In the genomic region with DNA sequence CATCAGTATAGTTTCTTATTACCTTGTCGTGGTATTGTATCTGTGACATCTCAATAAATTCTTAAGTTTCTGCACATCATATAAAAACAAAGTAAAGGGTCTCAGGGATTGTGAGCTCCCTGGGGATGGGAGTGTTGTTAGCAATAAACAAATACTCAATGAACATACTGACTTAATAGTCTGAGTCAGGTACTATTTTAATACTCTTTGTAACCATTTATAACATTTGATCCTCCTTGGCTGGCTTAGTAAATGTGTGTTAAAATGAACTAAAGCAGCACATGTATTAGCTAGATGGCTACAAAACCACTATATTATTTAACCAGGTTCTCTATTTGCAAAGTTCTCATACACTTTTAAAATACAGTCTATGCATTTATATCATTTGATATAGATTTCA, we compare ENCODE assay signal across 8 cellular contexts. TPM values are rescaled to one million over a fixed set of nuclear protein-coding genes. Genes with fewer than 3 reads are reported as not detected.
DNase-seq lines count a peak whose midpoint lies in the region; TF ChIP-seq lines count a peak whose summit lies in the region.

No MANE protein-coding gene starts in this region.

- no peak overlapping the region for H3K27ac Mint-ChIP-seq in activated T-cell treated with anti-CD3 and anti-CD28 coated beads, Interleukin-2, amount 50 U/mL, for 24 hours

- H3K9me3 ChIP-seq in OCI-LY1 (ENCODE audit: low read length) (no peaks in the 10 kb centered on the region), sigmoid colon (no peaks in the 10 kb centered on the region)

- H3K9me2 ChIP-seq in OCI-LY1 (ENCODE audit: low read depth, low read length) = no peaks in the 10 kb centered on the region

- H3K36me3 ChIP-seq in OCI-LY1 (ENCODE audit: insufficient read depth, low read length) = peaks cover 43% of the 10 kb centered on the region
- H3K36me3 ChIP-seq in sigmoid colon = peaks cover 0 to 29% (median 0%) of the 10 kb centered on the region in 4 donors

- H3K4me1 ChIP-seq in OCI-LY1 (ENCODE audit: insufficient read depth, low read length, severe bottlenecking) = peaks cover 38% of the 10 kb centered on the region
- H3K4me1 ChIP-seq in sigmoid colon = peaks cover 0 to 32% (median 26%) of the 10 kb centered on the region in 4 donors

- WGBS in sigmoid colon, 2 donors = 64 to 90% methylated on average over 1 of the region's 1 CpG

- H3K36me3 Mint-ChIP-seq in activated T-cell treated with anti-CD3 and anti-CD28 coated beads, Interleukin-2, amount 50 U/mL, for 24 hours (ENCODE audit: low read depth) = peaks cover 65% of the 10 kb centered on the region

- H3K4me1 Mint-ChIP-seq in activated T-cell treated with anti-CD3 and anti-CD28 coated beads, Interleukin-2, amount 50 U/mL, for 24 hours (ENCODE audit: low read depth) = peaks cover 57% of the 10 kb centered on the region

- no peaks in the 10 kb centered on the region for H3K9me3 Mint-ChIP-seq in activated T-cell treated with anti-CD3 and anti-CD28 coated beads, Interleukin-2, amount 50 U/mL, for 24 hours

- H3K27me3 ChIP-seq in OCI-LY1 (ENCODE audit: insufficient read depth, low read length) (no peaks in the 10 kb centered on the region), sigmoid colon (no peaks in the 10 kb centered on the region)

- H3K4me3 Mint-ChIP-seq in activated T-cell treated with anti-CD3 and anti-CD28 coated beads, Interleukin-2, amount 50 U/mL, for 24 hours = peak overlapping the region; percentile 98

- no peak for TF ChIP-seq CTCF in OCI-LY1 (IDR thresholded peaks at IDR 0.05; ENCODE audit: low read length)
- no peak for TF ChIP-seq CTCF in sigmoid colon (IDR thresholded peaks at IDR 0.05)

- H3K9ac ChIP-seq in OCI-LY1 (ENCODE audit: low read length) = peak overlapping the region; percentile 97; the same call in 1 of the 2 replicates

- intact Hi-C loops in sigmoid colon (cut with DNase I) = no loop called here

- H3K4me2 ChIP-seq in OCI-LY1 (ENCODE audit: low read length) = peak overlapping the region; percentile 80

- H4K20me1 ChIP-seq in OCI-LY1 (ENCODE audit: insufficient read depth, low read length) = no peaks in the 10 kb centered on the region

- TF ChIP-seq EP300 in sigmoid colon (IDR thresholded peaks at IDR 0.05) = no peak

- TF ChIP-seq POLR2A in sigmoid colon (IDR thresholded peaks at IDR 0.05) = no peak

- no peak overlapping the region for H2AFZ ChIP-seq in OCI-LY1 (ENCODE audit: low read length)

- no peak overlapping the region for H3K27ac ChIP-seq in OCI-LY1 (ENCODE audit: low read depth, low read length, poor library complexity, severe bottlenecking)
- peak overlapping the region in 3 of 4 donors; percentile 90 to 95 (median 90) for H3K27ac ChIP-seq in sigmoid colon

- no peaks in the 10 kb centered on the region for H3K27me3 Mint-ChIP-seq in activated T-cell treated with anti-CD3 and anti-CD28 coated beads, Interleukin-2, amount 50 U/mL, for 24 hours

- DNase-seq in activated T-cell treated with anti-CD3 and anti-CD28 coated beads, Interleukin-2, amount 50 U/mL, for 24 hours = no peak
- no peak for DNase-seq in activated T-cell treated with anti-CD3 and anti-CD28 coated beads, Interleukin-2, amount 50 U/mL, for 48 hours
- DNase-seq in dermis blood vessel endothelial cell (peak; percentile 12), sigmoid colon (no peak), NCI-H2081 (lab: John Stamatoyannopoulos, UW) (no peak), HUDEP-2 (lab: John Stamatoyannopoulos, UW; ENCODE audit: unreplicated experiment in 76 of 76) (no peak), iPS-NIHi11 (ENCODE audit: low spot score) (no peak)

- H3K4me3 ChIP-seq in OCI-LY1 (ENCODE audit: low read depth, low read length, poor library complexity, severe bottlenecking) (peak overlapping the region; percentile 91), sigmoid colon (no peak overlapping the region)

- H3F3A ChIP-seq in OCI-LY1 (ENCODE audit: insufficient read depth, low read length) = no peaks in the 10 kb centered on the region

- peaks cover 20% of the 10 kb centered on the region for H3K79me2 ChIP-seq in OCI-LY1 (ENCODE audit: insufficient read depth, low read length)

RNA-seq across cellular contexts. Expression of gene ICE2, which starts 1.8 kb away (rescaled TPM):
- total RNA-seq in dermis blood vessel endothelial cell (30.8 and 37.7 TPM in 2 replicates), sigmoid colon (10 to 100 TPM; 30.0 to 40.3 (median 34.7) TPM)
- polyA plus RNA-seq in sigmoid colon = 10 to 100 TPM in 1 of 3 donors, 1 to 10 TPM in 2; 4.6 to 11.3 (median 5.4) TPM
